15 cellular contexts compared by ENCODE assay signal in genomic region chr6:56852611-56853010, GRCh38.
DNase-seq lines count a peak whose midpoint lies in the region; FAIRE-seq and TF ChIP-seq lines count a peak whose summit lies in the region.
"Had no signal": no experiment of that assay in that cellular context is flagged by ENCODE, and none has a peak within 500 bp of the region (broad histone marks: within the 10 kb centered on the region; RNA-seq: fewer than 3 reads in every experiment).

No MANE protein-coding gene starts in this region.

- H3K9me3 Mint-ChIP-seq in mesothelial cell of epicardium (no peaks in the 10 kb centered on the region), immature natural killer cell (no peaks in the 10 kb centered on the region)

- peaks cover 25% of the 10 kb centered on the region for H3K4me1 ChIP-seq in BLaER1
- H3K4me1 ChIP-seq: colonic mucosa had no signal

- 0 out of 2 replicates have a peak, but pooled peaks have one; percentile 16 for TF ChIP-seq EP300 in Ishikawa (IDR thresholded peaks at IDR 0.05; ENCODE audit: borderline replicate concordance)

- no peak overlapping the region for H3K4me3 ChIP-seq in BLaER1

- no peak for TF ChIP-seq RAD21 in Ishikawa (IDR thresholded peaks at IDR 0.05; ENCODE audit: low read depth)

- no peaks in the 10 kb centered on the region for H3K36me3 Mint-ChIP-seq in mesothelial cell of epicardium
- no peaks in the 10 kb centered on the region for H3K36me3 Mint-ChIP-seq in immature natural killer cell
- H3K36me3 Mint-ChIP-seq: activated naive CD8-positive, alpha-beta T cell had no signal

- H4K20me1 ChIP-seq in BLaER1 = no peaks in the 10 kb centered on the region

- no peaks in the 10 kb centered on the region for H3K36me3 ChIP-seq in BLaER1
- H3K36me3 ChIP-seq: colonic mucosa had no signal

- H3K27ac ChIP-seq in BLaER1 = no peak overlapping the region
- H3K27ac ChIP-seq: colonic mucosa had no signal

- DNase-seq in cerebellar cortex (ENCODE audit: low spot score) = peak; percentile 21
- no peak for DNase-seq in mesothelial cell of epicardium (ENCODE audit: low spot score in 2 of 2, unreplicated experiment in 2 of 2)
- DNase-seq in H54 (ENCODE audit: insufficient read length, low spot score) = no peak
- DNase-seq in immature natural killer cell = no peak
- DNase-seq in NCI-H2196 (lab: John Stamatoyannopoulos, UW; ENCODE audit: unreplicated experiment) = no peak
- no peak for DNase-seq in RCC 7860 (ENCODE audit: low spot score)
- DNase-seq: activated CD8-positive, alpha-beta memory T cell treated with anti-CD3 and anti-CD28 coated beads, Interleukin-2, amount 50 U/mL, for 4 hours; colonic mucosa; NCI-H146; Right ventricle myocardium superior; stimulated activated CD4-positive, alpha-beta T cell treated with anti-CD3 and anti-CD28 coated beads, Interleukin-2, amount 100 ng/mL, for 24 hours had no signal

- peak overlapping the region; percentile 78; the same call in 1 of the 2 replicates for H3K4me2 ChIP-seq in BLaER1

- no peaks in the 10 kb centered on the region for H3K27me3 Mint-ChIP-seq in mesothelial cell of epicardium (ENCODE audit: low read depth)
- H3K27me3 Mint-ChIP-seq in immature natural killer cell (ENCODE audit: low read depth in 3 of 3) = peaks cover 0 to 18% (median 13%) of the 10 kb centered on the region in 3 donors

- no peak for TF ChIP-seq POLR2A in H54 (IDR thresholded peaks at IDR 0.05; ENCODE audit: low read depth, low read length)

- H3K4me1 Mint-ChIP-seq in mesothelial cell of epicardium (peaks cover 25% of the 10 kb centered on the region), immature natural killer cell (peaks cover 15 to 29% of the 10 kb centered on the region in 2 donors)

- H3K9me3 ChIP-seq in BLaER1 = no peaks in the 10 kb centered on the region
- H3K9me3 ChIP-seq: colonic mucosa had no signal

- FAIRE-seq in H54 (lab: Jason Lieb, UNC) (no peak), RCC 7860 (lab: Jason Lieb, UNC) (no peak)

- H3K4me3 Mint-ChIP-seq in mesothelial cell of epicardium = peak overlapping the region; percentile 83
- peak overlapping the region in 2 of 5 donors; percentile 1 to 9 for H3K4me3 Mint-ChIP-seq in immature natural killer cell

- no peak overlapping the region for H3K9ac ChIP-seq in BLaER1

- H3K27me3 ChIP-seq in BLaER1 = no peaks in the 10 kb centered on the region
- H3K27me3 ChIP-seq: colonic mucosa had no signal

- H3K27ac Mint-ChIP-seq in mesothelial cell of epicardium (peak overlapping the region; percentile 84), immature natural killer cell (no peak overlapping the region)
- H3K27ac Mint-ChIP-seq: activated naive CD8-positive, alpha-beta T cell; IgD-negative memory B cell had no signal

- no peak for TF ChIP-seq CTCF in mesothelial cell of epicardium (IDR thresholded peaks at IDR 0.05; ENCODE audit: unreplicated experiment)

TF ChIP-seq in Ishikawa, 13 proteins besides CTCF, POLR2A, EP300 and RAD21:
- no peak for TF ChIP-seq FOXM1 (IDR thresholded peaks at IDR 0.05; ENCODE audit: borderline replicate concordance, low read depth)
- TF ChIP-seq CREB1 (IDR thresholded peaks at IDR 0.05; ENCODE audit: low read depth) = no peak
- no peak for TF ChIP-seq TCF12 (IDR thresholded peaks at IDR 0.05; ENCODE audit: low read depth)
- TF ChIP-seq CEBPB (IDR thresholded peaks at IDR 0.05) = no peak
- no peak for TF ChIP-seq ZBTB7A (IDR thresholded peaks at IDR 0.05; ENCODE audit: low read depth)
- TF ChIP-seq MAX (IDR thresholded peaks at IDR 0.05) = 0 out of 2 replicates have a peak, but pooled peaks have one; percentile 28
- no peak for TF ChIP-seq REST (IDR thresholded peaks at IDR 0.05; ENCODE audit: low read depth)
- no peak for TF ChIP-seq TAF1 (IDR thresholded peaks at IDR 0.05; ENCODE audit: low read depth)
- no peak for TF ChIP-seq NFIC (IDR thresholded peaks at IDR 0.05)
- TF ChIP-seq EGR1 (IDR thresholded peaks at IDR 0.05) = no peak
- peak; percentile 62 for TF ChIP-seq TEAD4 (IDR thresholded peaks at IDR 0.05)
- 0 out of 2 replicates have a peak, but pooled peaks have one; percentile 20 for TF ChIP-seq YY1 (IDR thresholded peaks at IDR 0.05; ENCODE audit: low read depth)
- TF ChIP-seq, protein P1, sequence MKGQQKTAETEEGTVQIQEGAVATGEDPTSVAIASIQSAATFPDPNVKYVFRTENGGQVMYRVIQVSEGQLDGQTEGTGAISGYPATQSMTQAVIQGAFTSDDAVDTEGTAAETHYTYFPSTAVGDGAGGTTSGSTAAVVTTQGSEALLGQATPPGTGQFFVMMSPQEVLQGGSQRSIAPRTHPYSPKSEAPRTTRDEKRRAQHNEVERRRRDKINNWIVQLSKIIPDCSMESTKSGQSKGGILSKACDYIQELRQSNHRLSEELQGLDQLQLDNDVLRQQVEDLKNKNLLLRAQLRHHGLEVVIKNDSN (IDR thresholded peaks at IDR 0.05) = no peak
